1 cellular context compared by ENCODE assay signal in the genomic region with DNA sequence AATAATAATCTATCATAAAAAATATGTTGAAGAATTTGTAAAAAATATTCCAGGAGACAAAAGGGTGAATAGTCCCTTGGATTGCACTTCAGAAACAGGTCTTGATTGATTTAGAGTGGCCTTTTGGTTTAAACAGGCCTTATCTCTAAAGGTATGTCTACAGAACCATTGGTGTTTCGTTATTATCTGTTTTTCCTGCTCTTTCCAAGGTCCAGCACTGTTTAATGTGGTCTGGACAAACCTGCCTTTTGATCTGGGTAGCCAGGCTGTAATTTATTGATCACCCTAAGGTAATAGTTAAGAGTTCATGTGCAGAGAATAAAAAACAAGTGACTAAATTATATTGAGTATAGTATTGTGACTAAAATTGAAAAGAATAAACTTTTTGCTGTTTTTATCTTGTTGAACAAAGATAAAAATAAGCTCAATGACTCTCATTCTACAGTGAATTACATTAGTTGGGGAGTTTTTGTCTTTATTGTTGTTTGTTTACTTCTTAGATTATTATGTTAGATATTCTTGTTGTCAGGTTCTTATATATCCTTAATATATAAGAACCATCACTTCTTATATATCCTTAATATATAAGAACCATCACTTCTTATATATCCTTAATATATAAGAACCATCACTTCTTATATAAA.
A peak's percentile ranks its signal among the peaks of the same experiment; 100 is the strongest.
TF ChIP-seq lines count a peak whose summit lies in the region.

No MANE protein-coding gene starts in this region.

TF ChIP-seq in HepG2, 621 proteins besides CTCF, POLR2A, EP300 and RAD21 (continued from another document and continues in another):
- peak; percentile 93 for TF ChIP-seq RERE (CRISPR knock-in tag; IDR thresholded peaks at IDR 0.05; ENCODE audit: low read depth)
- 0 out of 2 replicates have a peak, but pooled peaks have one; percentile 42 for TF ChIP-seq JUNB (CRISPR knock-in tag; IDR thresholded peaks at IDR 0.05; ENCODE audit: borderline replicate concordance)
- TF ChIP-seq RBAK (CRISPR knock-in tag; IDR thresholded peaks at IDR 0.05): no peak
- TF ChIP-seq, protein P1, sequence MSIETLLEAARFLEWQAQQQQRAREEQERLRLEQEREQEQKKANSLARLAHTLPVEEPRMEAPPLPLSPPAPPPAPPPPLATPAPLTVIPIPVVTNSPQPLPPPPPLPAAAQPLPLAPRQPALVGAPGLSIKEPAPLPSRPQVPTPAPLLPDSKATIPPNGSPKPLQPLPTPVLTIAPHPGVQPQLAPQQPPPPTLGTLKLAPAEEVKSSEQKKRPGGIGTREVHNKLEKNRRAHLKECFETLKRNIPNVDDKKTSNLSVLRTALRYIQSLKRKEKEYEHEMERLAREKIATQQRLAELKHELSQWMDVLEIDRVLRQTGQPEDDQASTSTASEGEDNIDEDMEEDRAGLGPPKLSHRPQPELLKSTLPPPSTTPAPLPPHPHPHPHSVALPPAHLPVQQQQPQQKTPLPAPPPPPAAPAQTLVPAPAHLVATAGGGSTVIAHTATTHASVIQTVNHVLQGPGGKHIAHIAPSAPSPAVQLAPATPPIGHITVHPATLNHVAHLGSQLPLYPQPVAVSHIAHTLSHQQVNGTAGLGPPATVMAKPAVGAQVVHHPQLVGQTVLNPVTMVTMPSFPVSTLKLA (IDR thresholded peaks at IDR 0.05): no peak
- peak; percentile 83 for TF ChIP-seq ZNF652 (CRISPR knock-in tag; IDR thresholded peaks at IDR 0.05; ENCODE audit: borderline replicate concordance, low read depth)
- TF ChIP-seq ZNF572 (CRISPR knock-in tag; IDR thresholded peaks at IDR 0.05): no peak
- TF ChIP-seq CAMTA2 (CRISPR knock-in tag; IDR thresholded peaks at IDR 0.05; ENCODE audit: borderline replicate concordance): no peak
- TF ChIP-seq, protein P2, sequence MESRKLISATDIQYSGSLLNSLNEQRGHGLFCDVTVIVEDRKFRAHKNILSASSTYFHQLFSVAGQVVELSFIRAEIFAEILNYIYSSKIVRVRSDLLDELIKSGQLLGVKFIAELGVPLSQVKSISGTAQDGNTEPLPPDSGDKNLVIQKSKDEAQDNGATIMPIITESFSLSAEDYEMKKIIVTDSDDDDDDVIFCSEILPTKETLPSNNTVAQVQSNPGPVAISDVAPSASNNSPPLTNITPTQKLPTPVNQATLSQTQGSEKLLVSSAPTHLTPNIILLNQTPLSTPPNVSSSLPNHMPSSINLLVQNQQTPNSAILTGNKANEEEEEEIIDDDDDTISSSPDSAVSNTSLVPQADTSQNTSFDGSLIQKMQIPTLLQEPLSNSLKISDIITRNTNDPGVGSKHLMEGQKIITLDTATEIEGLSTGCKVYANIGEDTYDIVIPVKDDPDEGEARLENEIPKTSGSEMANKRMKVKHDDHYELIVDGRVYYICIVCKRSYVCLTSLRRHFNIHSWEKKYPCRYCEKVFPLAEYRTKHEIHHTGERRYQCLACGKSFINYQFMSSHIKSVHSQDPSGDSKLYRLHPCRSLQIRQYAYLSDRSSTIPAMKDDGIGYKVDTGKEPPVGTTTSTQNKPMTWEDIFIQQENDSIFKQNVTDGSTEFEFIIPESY (CRISPR knock-in tag; IDR thresholded peaks at IDR 0.05): no peak
- TF ChIP-seq, protein P3, sequence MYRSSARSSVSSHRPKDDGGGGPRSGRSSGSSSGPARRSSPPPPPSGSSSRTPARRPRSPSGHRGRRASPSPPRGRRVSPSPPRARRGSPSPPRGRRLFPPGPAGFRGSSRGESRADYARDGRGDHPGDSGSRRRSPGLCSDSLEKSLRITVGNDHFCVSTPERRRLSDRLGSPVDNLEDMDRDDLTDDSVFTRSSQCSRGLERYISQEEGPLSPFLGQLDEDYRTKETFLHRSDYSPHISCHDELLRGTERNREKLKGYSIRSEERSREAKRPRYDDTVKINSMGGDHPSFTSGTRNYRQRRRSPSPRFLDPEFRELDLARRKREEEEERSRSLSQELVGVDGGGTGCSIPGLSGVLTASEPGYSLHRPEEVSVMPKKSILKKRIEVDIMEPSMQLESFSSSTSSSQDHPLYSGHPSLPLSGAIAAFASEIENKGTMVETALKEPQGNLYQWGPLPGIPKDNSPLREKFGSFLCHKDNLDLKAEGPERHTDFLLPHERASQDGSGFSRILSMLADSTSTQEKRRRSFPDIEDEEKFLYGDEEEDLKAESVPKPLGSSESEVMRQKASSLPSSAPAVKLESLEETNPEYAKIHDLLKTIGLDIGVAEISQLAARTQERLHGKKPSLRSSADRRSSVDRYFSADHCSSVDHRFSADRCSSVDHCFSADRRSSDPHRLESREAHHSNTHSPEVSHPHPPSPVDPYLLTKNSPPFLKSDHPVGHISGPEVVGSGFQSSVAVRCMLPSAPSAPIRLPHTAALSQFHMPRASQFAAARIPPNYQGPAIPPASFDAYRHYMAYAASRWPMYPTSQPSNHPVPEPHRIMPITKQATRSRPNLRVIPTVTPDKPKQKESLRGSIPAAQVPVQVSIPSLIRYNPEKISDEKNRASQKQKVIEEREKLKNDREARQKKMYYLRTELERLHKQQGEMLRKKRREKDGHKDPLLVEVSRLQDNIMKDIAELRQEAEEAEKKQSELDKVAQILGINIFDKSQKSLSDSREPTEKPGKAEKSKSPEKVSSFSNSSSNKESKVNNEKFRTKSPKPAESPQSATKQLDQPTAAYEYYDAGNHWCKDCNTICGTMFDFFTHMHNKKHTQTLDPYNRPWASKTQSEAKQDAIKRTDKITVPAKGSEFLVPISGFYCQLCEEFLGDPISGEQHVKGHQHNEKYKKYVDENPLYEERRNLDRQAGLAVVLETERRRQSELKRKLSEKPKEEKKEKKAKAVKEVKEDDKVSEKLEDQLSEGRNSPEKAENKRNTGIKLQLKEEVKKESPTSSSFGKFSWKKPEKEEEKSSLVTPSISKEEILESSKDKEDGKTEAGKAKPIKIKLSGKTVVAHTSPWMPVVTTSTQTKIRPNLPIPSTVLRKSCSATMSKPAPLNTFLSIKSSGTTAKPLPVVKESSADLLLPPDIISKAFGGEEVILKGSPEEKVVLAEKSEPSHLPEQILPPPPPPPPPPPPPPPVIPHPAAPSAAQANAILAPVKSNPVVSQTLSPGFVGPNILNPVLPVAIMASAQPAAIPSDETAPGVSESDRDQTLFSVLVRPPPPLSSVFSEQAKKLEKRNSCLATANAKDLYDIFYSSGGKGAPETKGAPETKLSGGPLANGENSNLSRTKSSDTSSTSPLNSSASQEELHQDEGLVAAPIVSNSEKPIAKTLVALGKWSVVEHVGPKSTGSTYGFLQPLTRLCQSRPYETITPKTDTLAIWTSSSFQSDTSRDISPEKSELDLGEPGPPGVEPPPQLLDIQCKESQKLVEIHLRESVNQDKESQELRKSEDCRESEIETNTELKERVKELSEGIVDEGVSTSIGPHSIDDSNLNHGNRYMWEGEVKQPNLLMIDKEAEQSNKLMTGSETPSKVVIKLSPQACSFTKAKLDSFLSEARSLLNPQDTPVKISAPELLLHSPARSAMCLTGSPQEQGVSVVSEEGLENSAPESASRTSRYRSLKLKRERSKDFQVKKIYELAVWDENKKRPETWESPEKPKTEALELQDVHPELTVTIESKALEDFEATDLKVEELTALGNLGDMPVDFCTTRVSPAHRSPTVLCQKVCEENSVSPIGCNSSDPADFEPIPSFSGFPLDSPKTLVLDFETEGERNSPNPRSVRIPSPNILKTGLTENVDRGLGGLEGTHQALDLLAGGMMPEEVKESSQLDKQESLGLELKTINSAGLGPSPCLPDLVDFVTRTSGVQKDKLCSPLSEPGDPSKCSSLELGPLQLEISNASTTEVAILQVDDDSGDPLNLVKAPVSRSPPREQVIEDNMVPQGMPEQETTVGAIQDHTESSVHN (CRISPR knock-in tag; IDR thresholded peaks at IDR 0.05): no peak
- no peak for TF ChIP-seq RBM22 (optimal IDR thresholded peaks at IDR 0.05; ENCODE audit: low read length)
- no peak for TF ChIP-seq BATF2 (CRISPR knock-in tag; IDR thresholded peaks at IDR 0.05)
- TF ChIP-seq SOX6 (IDR thresholded peaks at IDR 0.05): no peak
- peak; percentile 89 for TF ChIP-seq SOX6 (CRISPR knock-in tag; IDR thresholded peaks at IDR 0.05)
- TF ChIP-seq ZNF30 (CRISPR knock-in tag; IDR thresholded peaks at IDR 0.05): no peak
- 0 out of 2 replicates have a peak, but pooled peaks have one; percentile 70 for TF ChIP-seq ZKSCAN8 (CRISPR knock-in tag; IDR thresholded peaks at IDR 0.05; ENCODE audit: borderline replicate concordance)
- no peak for TF ChIP-seq NFYB (CRISPR knock-in tag; IDR thresholded peaks at IDR 0.05)
- no peak for TF ChIP-seq ZBTB3 (CRISPR knock-in tag; IDR thresholded peaks at IDR 0.05; ENCODE audit: borderline replicate concordance, low read depth)
- no peak for TF ChIP-seq HNRNPK (IDR thresholded peaks at IDR 0.05; ENCODE audit: low read depth, low read length, poor library complexity, severe bottlenecking)
- no peak for TF ChIP-seq FOXA1 (IDR thresholded peaks at IDR 0.05)
- TF ChIP-seq FOXA1 (CRISPR knock-in tag; IDR thresholded peaks at IDR 0.05): peak; percentile 88
- no peak for TF ChIP-seq NRL (CRISPR knock-in tag; IDR thresholded peaks at IDR 0.05; ENCODE audit: borderline replicate concordance)
- no peak; the same call in 1 of the 2 replicates for TF ChIP-seq NCOA1 (CRISPR knock-in tag; IDR thresholded peaks at IDR 0.05)
- TF ChIP-seq MXI1 (IDR thresholded peaks at IDR 0.05; ENCODE audit: borderline replicate concordance, low read depth, low read length): no peak
- no peak for TF ChIP-seq STAT5B (CRISPR knock-in tag; IDR thresholded peaks at IDR 0.05)
- peak; percentile 93 for TF ChIP-seq ZNF609 (CRISPR knock-in tag; IDR thresholded peaks at IDR 0.05; ENCODE audit: borderline replicate concordance)
- TF ChIP-seq, protein P4, sequence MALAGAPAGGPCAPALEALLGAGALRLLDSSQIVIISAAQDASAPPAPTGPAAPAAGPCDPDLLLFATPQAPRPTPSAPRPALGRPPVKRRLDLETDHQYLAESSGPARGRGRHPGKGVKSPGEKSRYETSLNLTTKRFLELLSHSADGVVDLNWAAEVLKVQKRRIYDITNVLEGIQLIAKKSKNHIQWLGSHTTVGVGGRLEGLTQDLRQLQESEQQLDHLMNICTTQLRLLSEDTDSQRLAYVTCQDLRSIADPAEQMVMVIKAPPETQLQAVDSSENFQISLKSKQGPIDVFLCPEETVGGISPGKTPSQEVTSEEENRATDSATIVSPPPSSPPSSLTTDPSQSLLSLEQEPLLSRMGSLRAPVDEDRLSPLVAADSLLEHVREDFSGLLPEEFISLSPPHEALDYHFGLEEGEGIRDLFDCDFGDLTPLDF (CRISPR knock-in tag; IDR thresholded peaks at IDR 0.05): no peak
- TF ChIP-seq ZNF225 (CRISPR knock-in tag; IDR thresholded peaks at IDR 0.05): no peak
